ENCODE assay signal across 30 cellular contexts in the genomic region with DNA sequence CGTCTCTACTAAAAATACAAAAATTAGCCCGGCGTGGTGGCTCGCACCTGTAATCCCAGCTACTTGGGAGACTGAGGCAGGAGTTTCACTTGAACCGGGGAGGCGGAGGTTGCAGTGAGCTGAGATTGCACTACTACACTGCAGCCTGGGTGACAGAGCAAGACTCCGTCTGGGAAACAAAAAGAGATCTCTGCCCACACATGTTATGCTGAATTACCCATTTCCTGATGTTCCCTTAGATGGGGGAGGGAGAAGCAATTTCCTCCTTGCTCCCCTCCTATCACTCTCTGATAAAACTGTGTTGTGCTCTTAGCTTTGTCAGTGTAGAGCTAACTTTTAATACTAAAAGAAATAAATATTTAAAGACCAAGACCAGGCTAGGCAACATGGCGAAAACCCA.
"Had no signal": no experiment of that assay in that cellular context is flagged by ENCODE, and none has a peak within 500 bp of the region (broad histone marks: within the 10 kb centered on the region; RNA-seq: fewer than 3 reads in every experiment).

No MANE protein-coding gene starts in this region.

- H3K79me2 ChIP-seq: parathyroid adenoma had no signal

- H3K36me3 Mint-ChIP-seq: activated naive CD4-positive, alpha-beta T cell treated with anti-CD3 and anti-CD28 coated beads, Interleukin-2, amount 50 U/mL, for 72 hours; mesothelial cell of epicardium; naive B cell; stimulated activated effector memory CD8-positive, alpha-beta T cell treated with anti-CD3 and anti-CD28 coated beads, Interleukin-12 subunit alpha, Interleukin-12 subunit beta, amount 100 ng/mL, for 72 hours had no signal

- H3K27ac Mint-ChIP-seq: activated CD4-positive, alpha-beta T cell treated with anti-CD3 and anti-CD28 coated beads for 36 hours; activated naive CD4-positive, alpha-beta T cell treated with anti-CD3 and anti-CD28 coated beads, Interleukin-2, amount 50 U/mL, for 72 hours; activated T-cell treated with anti-CD3 and anti-CD28 coated beads, Interleukin-2, amount 50 U/mL, for 72 hours; mesothelial cell of epicardium; naive B cell; stimulated activated effector memory CD8-positive, alpha-beta T cell treated with anti-CD3 and anti-CD28 coated beads, Interleukin-12 subunit alpha, Interleukin-12 subunit beta, amount 100 ng/mL, for 72 hours; stimulated activated naive CD8-positive, alpha-beta T cell treated with anti-CD3 and anti-CD28 coated beads, Interleukin-15, Interleukin-2, amounts not matched to agents 100 ng/mL and 50 ng/mL, for 24 hours; T-helper 17 cell had no signal

- H3K9ac ChIP-seq: parathyroid adenoma had no signal

- DNase-seq: activated CD4-positive, alpha-beta T cell treated with anti-CD3 and anti-CD28 coated beads for 36 hours; activated CD4-positive, alpha-beta T cell treated with anti-CD3 and anti-CD28 coated beads, Interleukin-2, amount 50 U/mL, for 4 hours; activated CD4-positive, CD25-positive, alpha-beta regulatory T cell; activated naive CD4-positive, alpha-beta T cell; activated T-cell treated with anti-CD3 and anti-CD28 coated beads for 4 hours; activated T-cell treated with anti-CD3 and anti-CD28 coated beads, Interleukin-2, amount 50 U/mL, for 72 hours; cerebellar nuclear complex; dorsolateral prefrontal cortex; effector memory CD4-positive, alpha-beta T cell; foreskin fibroblast; heart right ventricle; left ventricle myocardium inferior; naive B cell; nucleus accumbens; psoas muscle; sigmoid colon; small intestine; stimulated activated CD4-positive, alpha-beta T cell treated with anti-CD3 and anti-CD28 coated beads, Interleukin-4, amount 100 ng/mL, for 24 hours; T-helper 17 cell; T1000; trophoblast cell had no signal

- H3K4me1 ChIP-seq: heart right ventricle, left ventricle myocardium inferior, parathyroid adenoma, psoas muscle, sigmoid colon had no signal

- H3K9me3 ChIP-seq: heart right ventricle, left ventricle myocardium inferior, psoas muscle, sigmoid colon, thoracic aorta had no signal

- H3K4me3 ChIP-seq: cardiac muscle cell, coronary artery, dorsolateral prefrontal cortex, heart right ventricle, left ventricle myocardium inferior, lung, psoas muscle, sigmoid colon, thoracic aorta had no signal

- H3K4me3 Mint-ChIP-seq: activated CD4-positive, alpha-beta T cell treated with anti-CD3 and anti-CD28 coated beads for 36 hours; activated T-cell treated with anti-CD3 and anti-CD28 coated beads, Interleukin-2, amount 50 U/mL, for 72 hours; mesothelial cell of epicardium; naive B cell; stimulated activated effector memory CD8-positive, alpha-beta T cell treated with anti-CD3 and anti-CD28 coated beads, Interleukin-12 subunit alpha, Interleukin-12 subunit beta, amount 100 ng/mL, for 72 hours; stimulated activated naive CD8-positive, alpha-beta T cell treated with anti-CD3 and anti-CD28 coated beads, Interleukin-15, Interleukin-2, amounts not matched to agents 100 ng/mL and 50 ng/mL, for 24 hours; T-helper 17 cell had no signal

- H3K9me3 Mint-ChIP-seq: activated naive CD4-positive, alpha-beta T cell treated with anti-CD3 and anti-CD28 coated beads, Interleukin-2, amount 50 U/mL, for 72 hours; activated T-cell treated with anti-CD3 and anti-CD28 coated beads, Interleukin-2, amount 50 U/mL, for 72 hours; mesothelial cell of epicardium; naive B cell; stimulated activated effector memory CD8-positive, alpha-beta T cell treated with anti-CD3 and anti-CD28 coated beads, Interleukin-12 subunit alpha, Interleukin-12 subunit beta, amount 100 ng/mL, for 72 hours; stimulated activated naive CD8-positive, alpha-beta T cell treated with anti-CD3 and anti-CD28 coated beads, Interleukin-15, Interleukin-2, amounts not matched to agents 100 ng/mL and 50 ng/mL, for 24 hours had no signal

- H2AFZ ChIP-seq: parathyroid adenoma had no signal

- H3K27me3 Mint-ChIP-seq: activated CD4-positive, alpha-beta T cell treated with anti-CD3 and anti-CD28 coated beads for 36 hours; naive B cell; T-helper 17 cell had no signal

- H3K36me3 ChIP-seq: cardiac muscle cell, heart right ventricle, left ventricle myocardium inferior, sigmoid colon, thoracic aorta had no signal

- H3K27ac ChIP-seq: cardiac muscle cell, coronary artery, dorsolateral prefrontal cortex, heart right ventricle, left ventricle myocardium inferior, parathyroid adenoma, psoas muscle, sigmoid colon, thoracic aorta had no signal

- H3K27me3 ChIP-seq: cardiac muscle cell, dorsolateral prefrontal cortex, heart right ventricle, sigmoid colon had no signal

- H3K4me1 Mint-ChIP-seq: mesothelial cell of epicardium had no signal
